ENCODE assay signal across 8 cellular contexts in the genomic region with DNA sequence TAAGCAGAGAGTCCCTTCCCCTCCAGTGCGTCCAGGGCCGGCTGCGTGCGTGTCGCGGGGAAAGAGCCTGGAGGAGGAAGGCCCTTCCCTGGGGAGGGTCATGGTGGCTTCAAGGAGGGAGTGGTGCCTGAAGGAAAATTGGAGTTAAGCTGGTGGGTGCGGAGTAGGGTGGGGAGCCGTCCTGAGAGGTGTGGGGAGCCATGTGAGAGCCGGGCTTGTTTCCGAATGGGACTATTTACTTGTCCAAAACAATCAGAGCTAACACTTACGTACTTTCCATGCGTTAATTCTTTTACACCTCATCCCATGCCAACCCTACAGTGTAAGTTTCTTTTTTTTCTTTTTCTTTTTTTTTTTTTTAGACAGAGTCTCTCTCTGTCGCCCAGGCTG. TPM values are rescaled to one million over a fixed set of nuclear protein-coding genes. Genes with fewer than 3 reads are reported as not detected.
DNase-seq lines count a peak whose midpoint lies in the region; ATAC-seq, FAIRE-seq and TF ChIP-seq lines count a peak whose summit lies in the region.

No MANE protein-coding gene starts in this region.

- H3K9ac ChIP-seq in SK-N-MC (ENCODE audit: insufficient read length): peak overlapping the region; percentile 90

- no peaks in the 10 kb centered on the region for H3K27me3 ChIP-seq in CD4-positive, alpha-beta T cell (ENCODE audit: control insufficient read depth, insufficient read depth, low read length)
- no peaks in the 10 kb centered on the region for H3K27me3 ChIP-seq in pancreas

- peak; percentile 12 for ATAC-seq in CD4-positive, alpha-beta T cell (ENCODE audit: poor library complexity)
- ATAC-seq in GM21737 (IDR thresholded peaks at IDR 0.05; ENCODE audit: unreplicated experiment): peak; percentile 12
- ATAC-seq in esophagus mucosa: peak; percentile 44
- ATAC-seq in pancreas: peak in 3 of 4 donors; percentile 32 to 73 (median 67)
- no peak for ATAC-seq in HG03095 (IDR thresholded peaks at IDR 0.05; ENCODE audit: unreplicated experiment)

- TF ChIP-seq CTCF in CD4-positive, alpha-beta T cell (IDR thresholded peaks at IDR 0.05): no peak
- no peak for TF ChIP-seq CTCF in pancreas (IDR thresholded peaks at IDR 0.05)

- H3K9me3 Mint-ChIP-seq in CD4-positive, alpha-beta T cell: no peaks in the 10 kb centered on the region

- H3K27ac ChIP-seq in CD4-positive, alpha-beta T cell (ENCODE audit: low read depth, low read length): peak overlapping the region; percentile 57
- H3K27ac ChIP-seq in SK-N-MC (no peak overlapping the region), pancreas (peak overlapping the region in 3 of 4 donors; percentile 55 to 74 (median 62))

- H3K27me3 Mint-ChIP-seq in CD4-positive, alpha-beta T cell: no peaks in the 10 kb centered on the region

- intact Hi-C loops in CD4-positive, alpha-beta T cell (cut with DNase I, micrococcal nuclease): loop anchor here (5.0 to 10.0 kb wide), 6 partner anchors 62 to 1300 kb away; partner anchors contain the start of genes CPT1A (in 2 of the 2), FADD (in 1 of the 2), PPP6R3 (in 1 of the 2) and TPCN2 (in 1 of the 2)
- intact Hi-C loops in pancreas (cut with DNase I): no loop called here

- H3K9me3 ChIP-seq in CD4-positive, alpha-beta T cell (ENCODE audit: control insufficient read depth, low read length): no peaks in the 10 kb centered on the region
- H3K9me3 ChIP-seq in SK-N-MC (ENCODE audit: low read depth, low read length): no peaks in the 10 kb centered on the region
- no peaks in the 10 kb centered on the region for H3K9me3 ChIP-seq in pancreas

- peaks cover 75% of the 10 kb centered on the region for H3K36me3 Mint-ChIP-seq in CD4-positive, alpha-beta T cell (ENCODE audit: low read depth)

- peak in 3 of 10 experiments; percentile 2 to 39 (median 5) for DNase-seq in CD4-positive, alpha-beta T cell
- DNase-seq in SK-N-MC (ENCODE audit: low read depth, low spot score): no peak
- peak in 2 of 6 donors; percentile 13 to 24 for DNase-seq in pancreas
- no peak for DNase-seq in NCI-H1930 (lab: John Stamatoyannopoulos, UW)
- no peak for DNase-seq in kidney glomerular epithelial cell (lab: John Stamatoyannopoulos, UW)

- H3K4me1 Mint-ChIP-seq in CD4-positive, alpha-beta T cell (ENCODE audit: low read depth): peaks cover 50% of the 10 kb centered on the region

- H3K4me3 ChIP-seq in SK-N-MC (peak overlapping the region; percentile 96), pancreas (peak overlapping the region; percentile 86 to 91 (median 88))

- POLR2A ChIA-PET in CD4-positive, alpha-beta T cell (lab: Charles Lee): interaction anchor here (0.6 to 1.4 kb wide), 4 partner anchors 58 to 444 kb away, joined by 3 read pairs; partner anchors contain the start of gene PPP6R3

- peaks cover 6 to 16% (median 8%) of the 10 kb centered on the region in 3 donors for H3K4me1 ChIP-seq in pancreas

- peaks cover 37% of the 10 kb centered on the region for H3K36me3 ChIP-seq in SK-N-MC (ENCODE audit: insufficient read depth, low read length)
- peaks cover 0 to 11% (median 0%) of the 10 kb centered on the region in 3 donors for H3K36me3 ChIP-seq in pancreas

- peak overlapping the region; percentile 92 for H3K27ac Mint-ChIP-seq in CD4-positive, alpha-beta T cell

- CTCF ChIA-PET in CD4-positive, alpha-beta T cell (lab: Charles Lee): interaction anchor here (0.9 kb wide), 1 partner anchor 61 kb away, joined by 3 read pairs; no protein-coding TSS in a partner anchor

- FAIRE-seq in pancreas (lab: Jason Lieb, UNC): no peak

- peak overlapping the region; percentile 98 for H3K4me3 Mint-ChIP-seq in CD4-positive, alpha-beta T cell

- 1% methylated on average over 13 of the region's 13 CpGs for WGBS in pancreas, 2 donors

RNA-seq across cellular contexts. Expression of gene IGHMBP2, which starts 0.8 kb away (rescaled TPM):
- 10 to 100 TPM; 17.5 to 18.5 TPM for total RNA-seq in CD4-positive, alpha-beta T cell
- total RNA-seq in esophagus mucosa: 12.6 TPM
- total RNA-seq in pancreas: 10 to 100 TPM in 3 of 6 donors, 1 to 10 TPM in 3; 8.5 to 13.3 (median 10.7) TPM
- 10 to 100 TPM; 33.0 to 41.3 TPM for polyA plus RNA-seq in pancreas

RNA-seq across cellular contexts. Expression of gene MRPL21, which starts 0.8 kb away (rescaled TPM):
- 10 to 100 TPM; 47.5 to 48.0 TPM for total RNA-seq in CD4-positive, alpha-beta T cell
- total RNA-seq in esophagus mucosa (62.7 TPM), pancreas (10 to 100 TPM; 17.9 to 28.1 (median 23.6) TPM)
- polyA plus RNA-seq in pancreas: 10 to 100 TPM; 38.1 to 42.1 TPM

Comparison
In these comparisons a context has a peak if more than half of its experiments do, and no peak if none do; other contexts are left out.
1. intact Hi-C loops: an anchor here in CD4-positive, alpha-beta T cell (5.0 to 10.0 kb wide); none called in pancreas.